Comparison of ENCODE assay signal across 8 cellular contexts in genomic region chr6:163355471-163355991, GRCh38. TPM values are rescaled to one million over a fixed set of nuclear protein-coding genes. Genes with fewer than 3 reads are reported as not detected.
DNase-seq lines count a peak whose midpoint lies in the region; ATAC-seq and TF ChIP-seq lines count a peak whose summit lies in the region.

No MANE protein-coding gene starts in this region.

- peak overlapping the region; percentile 61 for H3K4me2 ChIP-seq in SK-N-SH

- H3K9me2 ChIP-seq in SK-N-SH, result no peaks in the 10 kb centered on the region

- H3K27me3 ChIP-seq in SK-N-SH (ENCODE audit: insufficient read depth) (no peaks in the 10 kb centered on the region), gastrocnemius medialis (no peaks in the 10 kb centered on the region)

- peak overlapping the region; percentile 5 to 53; a peak in 3 of 4 replicates for H3K4me3 ChIP-seq in SK-N-SH (ENCODE audit: low read depth in 2 of 2, low read length in 1 of 2)
- peak overlapping the region in 1 of 4 donors; percentile 3 for H3K4me3 ChIP-seq in gastrocnemius medialis

- TF ChIP-seq EP300 in SK-N-SH (IDR thresholded peaks at IDR 0.05; ENCODE audit: borderline replicate concordance in 1 of 2, low read depth in 1 of 2, low read length in 1 of 2), result 0 out of 4 replicates have a peak, but pooled peaks of 1 of the 2 experiments have one; percentile 5

- H3K9ac ChIP-seq in SK-N-SH, result peak overlapping the region; percentile 30; the same call in 1 of the 2 replicates

- peak overlapping the region; percentile 97 for H2AFZ ChIP-seq in SK-N-SH (ENCODE audit: low read depth)

- H3K4me1 ChIP-seq in SK-N-SH (ENCODE audit: control insufficient read depth in 1 of 2, insufficient read depth in 2 of 2, low read depth in 1 of 2, low read length in 1 of 2) (peaks cover 11 to 18% of the 10 kb centered on the region in 2 experiments; a peak in 3 of 4 replicates), gastrocnemius medialis (peaks cover 9 to 13% of the 10 kb centered on the region in 2 donors)

- 13% methylated on average over 8 of the region's 8 CpGs for WGBS in SK-N-SH (ENCODE audit: low lambda C conversion rate)

- H3K27ac ChIP-seq in SK-N-SH (ENCODE audit: low read depth in 2 of 2, low read length in 1 of 2) (peak overlapping the region in 1 of 2 experiments; percentile 56; a peak in 2 of 4 replicates), gastrocnemius medialis (peak overlapping the region; percentile 36 to 56 (median 52))

- CTCF ChIA-PET in SK-N-SH (lab: Yijun Ruan, JAX), result interaction anchor here (1.2 to 1.4 kb wide), 2 partner anchors 15 to 24 kb away, joined by 3 to 4 read pairs; no protein-coding TSS in a partner anchor

- H3K9me3 ChIP-seq in SK-N-SH (no peaks in the 10 kb centered on the region), gastrocnemius medialis (no peaks in the 10 kb centered on the region)

- ATAC-seq in HG02759 (IDR thresholded peaks at IDR 0.05; ENCODE audit: unreplicated experiment) (peak; percentile 34), left cardiac atrium (peak; percentile 77 to 87), gastrocnemius medialis (peak in 1 of 2 donors; percentile 35)

- in situ Hi-C loops in gastrocnemius medialis (cut with MboI; ENCODE audit: low sequenced_read_pairs in 4 of 4), result loop anchor here in 1 of 4 donors (10.0 kb wide), 1 partner anchor 49 kb away; no protein-coding TSS in a partner anchor

- H4K20me1 ChIP-seq in SK-N-SH (ENCODE audit: insufficient read depth), result no peaks in the 10 kb centered on the region

- no peak for TF ChIP-seq POLR2A in gastrocnemius medialis (IDR thresholded peaks at IDR 0.05)

- no peaks in the 10 kb centered on the region for H3F3A ChIP-seq in SK-N-SH (replicated peaks; ENCODE audit: insufficient read depth)

- DNase-seq in AG08396 (ENCODE audit: low spot score), result peak; percentile 47
- peak; percentile 36 for DNase-seq in SK-N-SH
- peak; percentile 77 for DNase-seq in left cardiac atrium
- DNase-seq in gastrocnemius medialis, result no peak
- DNase-seq in GM19240 (ENCODE audit: insufficient read length, low spot score), result no peak
- DNase-seq in NCI-H446 (lab: John Stamatoyannopoulos, UW), result no peak
- no peak for DNase-seq in NCI-H128 (lab: John Stamatoyannopoulos, UW; ENCODE audit: unreplicated experiment)

- TF ChIP-seq CTCF in SK-N-SH (IDR thresholded peaks at IDR 0.05) (no peak), gastrocnemius medialis (IDR thresholded peaks at IDR 0.05 in 4 of 5, conservative IDR thresholded peaks at IDR 0.05 in 1 of 5) (no peak)

- TF ChIP-seq RAD21 in SK-N-SH (IDR thresholded peaks at IDR 0.05; ENCODE audit: low read length), result no peak

- no peaks in the 10 kb centered on the region for H3K36me3 ChIP-seq in SK-N-SH (replicated peaks in 1 of 2; ENCODE audit: control insufficient read depth in 1 of 2, insufficient read depth in 2 of 2, low read length in 1 of 2)
- no peaks in the 10 kb centered on the region for H3K36me3 ChIP-seq in gastrocnemius medialis

- intact Hi-C loops in left cardiac atrium (cut with DNase I) (no loop called here), gastrocnemius medialis (cut with DNase I; ENCODE audit: low total_unique reads) (no loop called here)

- POLR2A ChIA-PET in SK-N-SH (lab: Yijun Ruan, JAX), result no interaction called here

- H3K79me2 ChIP-seq in SK-N-SH (ENCODE audit: insufficient read depth), result no peaks in the 10 kb centered on the region

TF ChIP-seq in SK-N-SH, 30 proteins besides CTCF, POLR2A, EP300 and RAD21:
- TF ChIP-seq JUND (IDR thresholded peaks at IDR 0.05) (peak; percentile 46), GABPA (IDR thresholded peaks at IDR 0.05; ENCODE audit: low read depth) (peak; percentile 66), NRF1 (IDR thresholded peaks at IDR 0.05; ENCODE audit: low read depth, low read length) (no peak), TCF12 (IDR thresholded peaks at IDR 0.05) (no peak), PBX3 (IDR thresholded peaks at IDR 0.05) (peak; percentile 54), FOSL2 (IDR thresholded peaks at IDR 0.05; ENCODE audit: borderline replicate concordance, low read depth) (0 out of 2 replicates have a peak, but pooled peaks have one; percentile 21), TAF1 (IDR thresholded peaks at IDR 0.05; ENCODE audit: borderline replicate concordance, low read depth, low read length) (peak; percentile 14; the same call in 1 of the 2 replicates)
- TF ChIP-seq, protein P1, sequence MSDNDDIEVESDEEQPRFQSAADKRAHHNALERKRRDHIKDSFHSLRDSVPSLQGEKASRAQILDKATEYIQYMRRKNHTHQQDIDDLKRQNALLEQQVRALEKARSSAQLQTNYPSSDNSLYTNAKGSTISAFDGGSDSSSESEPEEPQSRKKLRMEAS (IDR thresholded peaks at IDR 0.05; ENCODE audit: low read depth), result no peak

RNA-seq across cellular contexts. Expression of gene QKI, which starts 59.0 kb away (rescaled TPM):
- 51.1 and 67.2 TPM in 2 replicates for polyA plus RNA-seq in SK-N-SH (2012; rRNA removed)
- polyA plus RNA-seq in SK-N-SH (2012; cell fraction: cytosol; rRNA removed), result 51.1 and 60.4 TPM in 2 replicates
- polyA plus RNA-seq in SK-N-SH (2012; cell fraction: nucleus; rRNA removed), result 38.2 and 48.8 TPM in 2 replicates
- total RNA-seq in left cardiac atrium (100 to 1,000 TPM; 317 to 351 TPM), gastrocnemius medialis (100 to 1,000 TPM; 283 to 425 (median 344) TPM)

Comparison
In these comparisons a context has a peak if more than half of its experiments do, and no peak if none do; other contexts are left out.
1. DNase-seq: peak in AG08396 (single experiment), SK-N-SH (single experiment) and left cardiac atrium (single experiment); none in gastrocnemius medialis (0 of 2), GM19240 (single experiment), NCI-H446 (0 of 2) and NCI-H128 (single experiment).